ENCODE assay signal across 1 cellular context in the genomic region with DNA sequence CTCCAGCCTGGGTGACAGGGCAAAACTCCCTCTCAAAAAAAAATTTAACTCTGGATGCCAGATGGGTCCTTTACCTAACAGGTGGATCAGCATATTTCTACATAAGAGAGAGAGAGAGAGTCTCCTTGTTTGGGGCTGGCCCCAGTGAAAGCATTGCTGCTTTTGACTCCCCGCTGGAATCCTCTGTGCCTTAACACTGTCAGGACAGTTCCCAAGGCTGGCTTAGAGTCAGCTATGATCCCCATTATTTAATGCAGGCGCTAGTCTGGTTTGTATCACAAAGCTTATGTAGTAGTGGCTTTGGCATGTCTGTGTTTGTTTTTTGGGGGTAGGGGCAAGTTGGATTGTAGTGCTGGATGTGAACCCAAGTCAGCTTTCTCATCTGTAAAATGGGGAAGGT.
TF ChIP-seq lines count a peak whose summit lies in the region.

No MANE protein-coding gene starts in this region.

TF ChIP-seq in H1, 55 proteins besides CTCF, POLR2A, EP300 and RAD21:
- TF ChIP-seq BCL11A (IDR thresholded peaks at IDR 0.05; ENCODE audit: low read depth in 2 of 2, low read length in 2 of 2) = no peak
- TF ChIP-seq GABPA (IDR thresholded peaks at IDR 0.05; ENCODE audit: borderline replicate concordance, insufficient read depth, low read length) = no peak
- no peak for TF ChIP-seq SP1 (IDR thresholded peaks at IDR 0.05; ENCODE audit: low read depth, low read length)
- TF ChIP-seq TCF12 (IDR thresholded peaks at IDR 0.05; ENCODE audit: low read depth, low read length) = 0 out of 2 replicates have a peak, but pooled peaks have one; percentile 66
- TF ChIP-seq TAF1 (IDR thresholded peaks at IDR 0.05; ENCODE audit: low read depth, low read length) = no peak
- TF ChIP-seq TAF7 (optimal IDR thresholded peaks at IDR 0.05; ENCODE audit: borderline replicate concordance, low read depth, low read length) = no peak
- 0 out of 2 replicates have a peak, but pooled peaks have one; percentile 30 for TF ChIP-seq BACH1 (IDR thresholded peaks at IDR 0.05; ENCODE audit: low read length)
- no peak for TF ChIP-seq MAFK (IDR thresholded peaks at IDR 0.05; ENCODE audit: low read depth, low read length)
- TF ChIP-seq KDM5A (IDR thresholded peaks at IDR 0.05; ENCODE audit: low read length) = no peak
- TF ChIP-seq ZNF274 (IDR thresholded peaks at IDR 0.05; ENCODE audit: borderline replicate concordance, extremely low read depth, low read length) = no peak
- TF ChIP-seq ASH2L (IDR thresholded peaks at IDR 0.05; ENCODE audit: low read length) = peak; percentile 16
- TF ChIP-seq NANOG (IDR thresholded peaks at IDR 0.05; ENCODE audit: insufficient read depth, low read depth, low read length, poor library complexity, severe bottlenecking) = no peak
- TF ChIP-seq CEBPB (IDR thresholded peaks at IDR 0.05; ENCODE audit: low read depth, low read length) = no peak
- TF ChIP-seq FOSL1 (IDR thresholded peaks at IDR 0.05; ENCODE audit: insufficient read depth, low read depth, low read length) = no peak
- TF ChIP-seq GTF2F1 (IDR thresholded peaks at IDR 0.05; ENCODE audit: borderline replicate concordance, low read depth, low read length) = no peak
- TF ChIP-seq SP2 (IDR thresholded peaks at IDR 0.05; ENCODE audit: low read length) = no peak
- no peak for TF ChIP-seq SP4 (IDR thresholded peaks at IDR 0.05; ENCODE audit: low read length)
- TF ChIP-seq, protein P1, sequence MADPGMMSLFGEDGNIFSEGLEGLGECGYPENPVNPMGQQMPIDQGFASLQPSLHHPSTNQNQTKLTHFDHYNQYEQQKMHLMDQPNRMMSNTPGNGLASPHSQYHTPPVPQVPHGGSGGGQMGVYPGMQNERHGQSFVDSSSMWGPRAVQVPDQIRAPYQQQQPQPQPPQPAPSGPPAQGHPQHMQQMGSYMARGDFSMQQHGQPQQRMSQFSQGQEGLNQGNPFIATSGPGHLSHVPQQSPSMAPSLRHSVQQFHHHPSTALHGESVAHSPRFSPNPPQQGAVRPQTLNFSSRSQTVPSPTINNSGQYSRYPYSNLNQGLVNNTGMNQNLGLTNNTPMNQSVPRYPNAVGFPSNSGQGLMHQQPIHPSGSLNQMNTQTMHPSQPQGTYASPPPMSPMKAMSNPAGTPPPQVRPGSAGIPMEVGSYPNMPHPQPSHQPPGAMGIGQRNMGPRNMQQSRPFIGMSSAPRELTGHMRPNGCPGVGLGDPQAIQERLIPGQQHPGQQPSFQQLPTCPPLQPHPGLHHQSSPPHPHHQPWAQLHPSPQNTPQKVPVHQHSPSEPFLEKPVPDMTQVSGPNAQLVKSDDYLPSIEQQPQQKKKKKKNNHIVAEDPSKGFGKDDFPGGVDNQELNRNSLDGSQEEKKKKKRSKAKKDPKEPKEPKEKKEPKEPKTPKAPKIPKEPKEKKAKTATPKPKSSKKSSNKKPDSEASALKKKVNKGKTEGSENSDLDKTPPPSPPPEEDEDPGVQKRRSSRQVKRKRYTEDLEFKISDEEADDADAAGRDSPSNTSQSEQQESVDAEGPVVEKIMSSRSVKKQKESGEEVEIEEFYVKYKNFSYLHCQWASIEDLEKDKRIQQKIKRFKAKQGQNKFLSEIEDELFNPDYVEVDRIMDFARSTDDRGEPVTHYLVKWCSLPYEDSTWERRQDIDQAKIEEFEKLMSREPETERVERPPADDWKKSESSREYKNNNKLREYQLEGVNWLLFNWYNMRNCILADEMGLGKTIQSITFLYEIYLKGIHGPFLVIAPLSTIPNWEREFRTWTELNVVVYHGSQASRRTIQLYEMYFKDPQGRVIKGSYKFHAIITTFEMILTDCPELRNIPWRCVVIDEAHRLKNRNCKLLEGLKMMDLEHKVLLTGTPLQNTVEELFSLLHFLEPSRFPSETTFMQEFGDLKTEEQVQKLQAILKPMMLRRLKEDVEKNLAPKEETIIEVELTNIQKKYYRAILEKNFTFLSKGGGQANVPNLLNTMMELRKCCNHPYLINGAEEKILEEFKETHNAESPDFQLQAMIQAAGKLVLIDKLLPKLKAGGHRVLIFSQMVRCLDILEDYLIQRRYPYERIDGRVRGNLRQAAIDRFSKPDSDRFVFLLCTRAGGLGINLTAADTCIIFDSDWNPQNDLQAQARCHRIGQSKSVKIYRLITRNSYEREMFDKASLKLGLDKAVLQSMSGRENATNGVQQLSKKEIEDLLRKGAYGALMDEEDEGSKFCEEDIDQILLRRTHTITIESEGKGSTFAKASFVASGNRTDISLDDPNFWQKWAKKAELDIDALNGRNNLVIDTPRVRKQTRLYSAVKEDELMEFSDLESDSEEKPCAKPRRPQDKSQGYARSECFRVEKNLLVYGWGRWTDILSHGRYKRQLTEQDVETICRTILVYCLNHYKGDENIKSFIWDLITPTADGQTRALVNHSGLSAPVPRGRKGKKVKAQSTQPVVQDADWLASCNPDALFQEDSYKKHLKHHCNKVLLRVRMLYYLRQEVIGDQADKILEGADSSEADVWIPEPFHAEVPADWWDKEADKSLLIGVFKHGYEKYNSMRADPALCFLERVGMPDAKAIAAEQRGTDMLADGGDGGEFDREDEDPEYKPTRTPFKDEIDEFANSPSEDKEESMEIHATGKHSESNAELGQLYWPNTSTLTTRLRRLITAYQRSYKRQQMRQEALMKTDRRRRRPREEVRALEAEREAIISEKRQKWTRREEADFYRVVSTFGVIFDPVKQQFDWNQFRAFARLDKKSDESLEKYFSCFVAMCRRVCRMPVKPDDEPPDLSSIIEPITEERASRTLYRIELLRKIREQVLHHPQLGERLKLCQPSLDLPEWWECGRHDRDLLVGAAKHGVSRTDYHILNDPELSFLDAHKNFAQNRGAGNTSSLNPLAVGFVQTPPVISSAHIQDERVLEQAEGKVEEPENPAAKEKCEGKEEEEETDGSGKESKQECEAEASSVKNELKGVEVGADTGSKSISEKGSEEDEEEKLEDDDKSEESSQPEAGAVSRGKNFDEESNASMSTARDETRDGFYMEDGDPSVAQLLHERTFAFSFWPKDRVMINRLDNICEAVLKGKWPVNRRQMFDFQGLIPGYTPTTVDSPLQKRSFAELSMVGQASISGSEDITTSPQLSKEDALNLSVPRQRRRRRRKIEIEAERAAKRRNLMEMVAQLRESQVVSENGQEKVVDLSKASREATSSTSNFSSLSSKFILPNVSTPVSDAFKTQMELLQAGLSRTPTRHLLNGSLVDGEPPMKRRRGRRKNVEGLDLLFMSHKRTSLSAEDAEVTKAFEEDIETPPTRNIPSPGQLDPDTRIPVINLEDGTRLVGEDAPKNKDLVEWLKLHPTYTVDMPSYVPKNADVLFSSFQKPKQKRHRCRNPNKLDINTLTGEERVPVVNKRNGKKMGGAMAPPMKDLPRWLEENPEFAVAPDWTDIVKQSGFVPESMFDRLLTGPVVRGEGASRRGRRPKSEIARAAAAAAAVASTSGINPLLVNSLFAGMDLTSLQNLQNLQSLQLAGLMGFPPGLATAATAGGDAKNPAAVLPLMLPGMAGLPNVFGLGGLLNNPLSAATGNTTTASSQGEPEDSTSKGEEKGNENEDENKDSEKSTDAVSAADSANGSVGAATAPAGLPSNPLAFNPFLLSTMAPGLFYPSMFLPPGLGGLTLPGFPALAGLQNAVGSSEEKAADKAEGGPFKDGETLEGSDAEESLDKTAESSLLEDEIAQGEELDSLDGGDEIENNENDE (IDR thresholded peaks at IDR 0.05; ENCODE audit: insufficient replicate concordance, low read length) = no peak
- no peak for TF ChIP-seq CHD2 (IDR thresholded peaks at IDR 0.05; ENCODE audit: low read length)
- no peak for TF ChIP-seq SIX5 (IDR thresholded peaks at IDR 0.05; ENCODE audit: low read depth, low read length)
- TF ChIP-seq KDM4A (IDR thresholded peaks at IDR 0.05; ENCODE audit: low read depth, low read length, severe bottlenecking) = no peak
